8 cellular contexts compared by ENCODE assay signal in genomic region chr1:15526021-15526489, GRCh38. TPM values are rescaled to one million over a fixed set of nuclear protein-coding genes. Genes with fewer than 3 reads are reported as not detected.
DNase-seq lines count a peak whose midpoint lies in the region; ATAC-seq, FAIRE-seq and TF ChIP-seq lines count a peak whose summit lies in the region.

No MANE protein-coding gene starts in this region.

- H4K20me1 ChIP-seq in SU-DHL-6 (ENCODE audit: low read depth, low read length): no peaks in the 10 kb centered on the region

- TF ChIP-seq CTCF in GM12875 (IDR thresholded peaks at IDR 0.05; ENCODE audit: borderline replicate concordance, insufficient read depth, low read depth, low read length): no peak
- TF ChIP-seq CTCF in SU-DHL-6 (IDR thresholded peaks at IDR 0.05; ENCODE audit: insufficient read depth, low read length, poor library complexity, severe bottlenecking): no peak
- no peak for TF ChIP-seq CTCF in fibroblast of mammary gland (conservative IDR thresholded peaks at IDR 0.05; ENCODE audit: control insufficient read depth, insufficient read depth, low read depth, low read length)

- H3K27me3 ChIP-seq in SU-DHL-6 (ENCODE audit: low read length): no peaks in the 10 kb centered on the region

- peak overlapping the region; percentile 89 for H3K4me2 ChIP-seq in SU-DHL-6 (ENCODE audit: low read depth, low read length, poor library complexity, severe bottlenecking)

- no peaks in the 10 kb centered on the region for H3K9me3 ChIP-seq in SU-DHL-6 (ENCODE audit: insufficient read depth, low read length)

- H3F3A ChIP-seq in SU-DHL-6 (ENCODE audit: insufficient read depth): peaks cover 12% of the 10 kb centered on the region

- H2AFZ ChIP-seq in SU-DHL-6 (ENCODE audit: low read depth, low read length, severe bottlenecking): peak overlapping the region; percentile 76

- peak overlapping the region; percentile 67 for H3K27ac ChIP-seq in SU-DHL-6 (ENCODE audit: low read depth, low read length)

- H3K4me3 ChIP-seq in GM12875 (ENCODE audit: low read depth, low read length): peak overlapping the region; percentile 89
- H3K4me3 ChIP-seq in SU-DHL-6 (ENCODE audit: insufficient read depth, low read length, poor library complexity, severe bottlenecking): peak overlapping the region; percentile 73
- H3K4me3 ChIP-seq in fibroblast of mammary gland (ENCODE audit: control insufficient read depth, low read depth, low read length): peak overlapping the region; percentile 42
- H3K4me3 ChIP-seq in skeletal muscle cell (ENCODE audit: low read depth, low read length): peak overlapping the region; percentile 95

- FAIRE-seq in urothelium cell line (lab: Jason Lieb, UNC): no peak

- H3K9me2 ChIP-seq in SU-DHL-6 (replicated peaks; ENCODE audit: insufficient read depth, low read length): no peaks in the 10 kb centered on the region

- peak overlapping the region; percentile 54 for H3K9ac ChIP-seq in SU-DHL-6 (ENCODE audit: low read length)

- ATAC-seq in HG03280 (IDR thresholded peaks at IDR 0.05; ENCODE audit: unreplicated experiment): no peak

- H3K79me2 ChIP-seq in SU-DHL-6 (ENCODE audit: insufficient read depth, low read length): peaks cover 10% of the 10 kb centered on the region

- no peaks in the 10 kb centered on the region for H3K36me3 ChIP-seq in SU-DHL-6 (ENCODE audit: low read length)

- DNase-seq in fibroblast of mammary gland (ENCODE audit: low read depth): no peak
- no peak for DNase-seq in skeletal muscle cell (ENCODE audit: low read depth)
- no peak for DNase-seq in urothelium cell line (ENCODE audit: low spot score)
- no peak for DNase-seq in H4 (ENCODE audit: low spot score)
- DNase-seq in dermis blood vessel endothelial cell: no peak

RNA-seq across cellular contexts. Expression of gene DNAJC16, which starts 0.6 kb away (rescaled TPM):
- total RNA-seq in H4 (2014; rRNA removed; shearing (Covaris generic)): 8.1 and 15.2 TPM in 2 replicates
- total RNA-seq in dermis blood vessel endothelial cell: 15.1 and 16.8 TPM in 2 replicates

RNA-seq across cellular contexts. Expression of gene CASP9, which starts 2.0 kb away (rescaled TPM):
- total RNA-seq in H4 (2014; rRNA removed; shearing (Covaris generic)): 10.3 and 17.0 TPM in 2 replicates
- 5.5 and 11.9 TPM in 2 replicates for total RNA-seq in dermis blood vessel endothelial cell

RNA-seq across cellular contexts. Expression of gene CELA2B, which starts 50.2 kb away (rescaled TPM):
- total RNA-seq in H4 (2014; rRNA removed; shearing (Covaris generic)): not detected in 2 replicates
- total RNA-seq in dermis blood vessel endothelial cell: not detected in 2 replicates

RNA-seq across cellular contexts. Expression of gene AGMAT, which starts 58.8 kb away (rescaled TPM):
- not detected in 2 replicates for total RNA-seq in H4 (2014; rRNA removed; shearing (Covaris generic))
- total RNA-seq in dermis blood vessel endothelial cell: 0.34 and 1.2 TPM in 2 replicates

Comparison
In these comparisons a context has a peak if more than half of its experiments do, and no peak if none do; other contexts are left out.
1. H3K4me3 ChIP-seq: peak in every context shown above with its lines; median percentile 95 in skeletal muscle cell; 89 in GM12875; 73 in SU-DHL-6; 42 in fibroblast of mammary gland.